Comparison of ENCODE assay signal across 25 cellular contexts in the genomic region with DNA sequence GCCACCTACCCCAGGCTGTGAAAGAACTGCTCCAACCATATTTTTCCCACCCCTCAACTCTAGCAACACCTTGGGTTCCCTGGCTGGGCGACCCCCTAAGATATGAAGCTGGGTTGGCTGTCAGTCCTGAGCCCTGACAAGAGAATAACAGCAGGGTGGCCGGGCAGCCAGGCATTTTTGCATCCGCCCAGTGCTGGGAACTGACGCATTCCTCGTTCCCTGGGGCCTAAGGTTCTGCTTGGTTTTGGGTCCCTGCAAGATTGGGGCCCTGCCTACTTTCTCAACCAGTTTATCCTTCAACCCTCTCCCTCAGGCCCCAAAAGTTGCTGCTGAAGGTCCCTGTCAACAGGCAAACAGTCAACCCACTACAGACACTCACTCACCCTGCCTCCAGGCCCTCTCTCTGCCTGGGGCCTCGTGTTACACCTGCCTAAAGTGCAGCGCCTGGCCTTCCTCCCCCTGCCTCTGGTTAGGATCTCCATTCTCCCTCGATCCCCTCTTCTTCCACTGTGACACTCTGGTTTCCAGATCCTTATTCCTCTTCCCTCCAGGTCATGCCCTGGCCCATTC.
"Had no signal": no experiment of that assay in that cellular context is flagged by ENCODE, and none has a peak within 500 bp of the region (broad histone marks: within the 10 kb centered on the region; RNA-seq: fewer than 3 reads in every experiment).

No MANE protein-coding gene starts in this region.

- H3K9me3 Mint-ChIP-seq: immature natural killer cell; natural killer cell treated with Interleukin-12 subunit alpha and Interleukin-12 subunit beta and Interleukin-15 and Interleukin-18, amount 100 ng/mL, for 72 hours had no signal

- H3K4me1 ChIP-seq: lower lobe of right lung, spleen, transverse colon had no signal

- DNase-seq: cerebellar nuclear complex; dermis blood vessel endothelial cell; effector CD4-positive, alpha-beta T cell; heart left ventricle; hippocampal formation; immature natural killer cell; kidney; left cardiac atrium; left ventricle myocardium inferior; lower lobe of right lung; midbrain; psoas muscle; spleen; stimulated activated CD4-positive, alpha-beta T cell treated with anti-CD3 and anti-CD28 coated beads, Interleukin-15, amount 100 ng/mL, for 24 hours; stimulated activated CD4-positive, alpha-beta T cell treated with anti-CD3 and anti-CD28 coated beads, Interleukin-1b, Interleukin-23, amount 100 ng/mL, for 48 hours; stimulated activated CD4-positive, alpha-beta T cell treated with anti-CD3 and anti-CD28 coated beads, Interleukin-4, amount 100 ng/mL, for 4 hours; stimulated activated naive CD4-positive, alpha-beta T cell; stomach; substantia nigra; transverse colon had no signal

- ATAC-seq: esophagus mucosa; heart left ventricle; left cardiac atrium; lower lobe of right lung; natural killer cell treated with Interleukin-12 subunit alpha and Interleukin-12 subunit beta and Interleukin-15 and Interleukin-18, amount 100 ng/mL, for 72 hours; psoas muscle; sciatic nerve had no signal

- H3K36me3 Mint-ChIP-seq: natural killer cell treated with Interleukin-12 subunit alpha and Interleukin-12 subunit beta and Interleukin-15 and Interleukin-18, amount 100 ng/mL, for 72 hours had no signal

- H3K27me3 ChIP-seq: heart left ventricle, spleen, stomach, transverse colon had no signal

- H3K27ac ChIP-seq: heart left ventricle, left ventricle myocardium inferior, lower lobe of right lung, psoas muscle, spleen, stomach, thoracic aorta, transverse colon had no signal

- H3K36me3 ChIP-seq: left ventricle myocardium inferior, lower lobe of right lung, thoracic aorta, transverse colon had no signal

- H3K9me3 ChIP-seq: heart left ventricle, left ventricle myocardium inferior, lower lobe of right lung, psoas muscle, spleen, stomach, thoracic aorta, transverse colon had no signal

- H3K27me3 Mint-ChIP-seq: memory B cell; natural killer cell treated with Interleukin-12 subunit alpha and Interleukin-12 subunit beta and Interleukin-15 and Interleukin-18, amount 100 ng/mL, for 72 hours had no signal

- H3K4me3 Mint-ChIP-seq: immature natural killer cell; memory B cell; natural killer cell treated with Interleukin-12 subunit alpha and Interleukin-12 subunit beta and Interleukin-15 and Interleukin-18, amount 100 ng/mL, for 72 hours had no signal

- H3K4me3 ChIP-seq: heart left ventricle, left ventricle myocardium inferior, lower lobe of right lung, psoas muscle, spleen, stomach, thoracic aorta, transverse colon had no signal

- H3K27ac Mint-ChIP-seq: memory B cell; natural killer cell treated with Interleukin-12 subunit alpha and Interleukin-12 subunit beta and Interleukin-15 and Interleukin-18, amount 100 ng/mL, for 72 hours had no signal
